Comparison of ENCODE assay signal across 8 cellular contexts in the genomic region with DNA sequence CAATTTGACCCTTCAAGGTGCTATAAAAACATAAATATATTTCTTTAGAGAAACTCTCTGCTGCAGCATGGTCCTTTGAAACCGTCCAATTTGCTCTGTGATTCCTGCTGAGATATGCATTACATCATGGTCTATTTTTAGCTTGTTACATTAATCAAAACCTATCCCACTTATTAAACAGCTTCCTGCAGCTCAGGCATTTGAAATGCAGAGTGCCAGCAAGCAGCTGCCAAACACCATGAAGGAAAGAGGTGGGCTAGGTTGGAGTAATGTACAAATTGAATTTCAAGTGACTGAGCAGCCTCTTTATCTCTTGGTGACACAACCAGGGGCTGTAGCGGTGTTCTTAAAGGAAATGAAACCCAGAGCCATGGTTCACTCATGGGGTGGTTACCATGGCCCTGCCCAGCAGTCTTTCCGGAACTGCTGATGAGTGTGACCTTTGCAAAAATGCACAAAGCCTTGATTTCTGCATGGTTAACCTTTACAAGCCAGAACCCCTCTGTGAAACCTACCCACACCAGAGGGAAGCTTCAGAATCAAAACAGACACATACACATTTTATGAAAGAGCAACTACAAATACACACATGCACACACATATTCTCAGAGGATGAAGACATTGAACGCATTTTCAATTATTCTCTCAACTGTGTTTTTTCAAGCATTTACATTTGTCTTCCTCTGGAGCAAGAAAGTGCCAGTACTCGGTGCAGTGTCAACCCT.
DNase-seq lines count a peak whose midpoint lies in the region; ATAC-seq and TF ChIP-seq lines count a peak whose summit lies in the region.

No MANE protein-coding gene starts in this region.

- in situ Hi-C loops in brain microvascular endothelial cell (cut with HindIII; ENCODE audit: low pct_ligation_motif_present, low sequenced_read_pairs), result no loop called here
- in situ Hi-C loops in HAP-1 (cut with MboI; ENCODE audit: low sequenced_read_pairs), result no loop called here

- DNase-seq in CD1c-positive myeloid dendritic cell (ENCODE audit: extremely low spot score), result peak; percentile 86
- peak; percentile 42 for DNase-seq in NCI-H2196 treated with DMSO at 0.1 percent for 48 hours (lab: John Stamatoyannopoulos, UW; ENCODE audit: unreplicated experiment)
- peak; percentile 3 for DNase-seq in brain microvascular endothelial cell
- peak; percentile 43 for DNase-seq in retinal pigment epithelial cell (ENCODE audit: low read depth)
- DNase-seq in DMS114 treated with DMSO at 0.1 percent for 48 hours (lab: John Stamatoyannopoulos, UW; ENCODE audit: unreplicated experiment), result no peak
- no peak for DNase-seq in HAP-1 (ENCODE audit: low spot score in 2 of 2)

- H3K4me3 ChIP-seq in brain microvascular endothelial cell (ENCODE audit: low read depth, low read length) (no peak overlapping the region), retinal pigment epithelial cell (ENCODE audit: low read length) (no peak overlapping the region), HAP-1 (no peak overlapping the region)

- peak; percentile 100 for ATAC-seq in GM18867 (IDR thresholded peaks at IDR 0.05; ENCODE audit: unreplicated experiment)
- ATAC-seq in HG02973 (IDR thresholded peaks at IDR 0.05; ENCODE audit: unreplicated experiment), result peak; percentile 98

- no peak overlapping the region for H3K27ac ChIP-seq in brain microvascular endothelial cell

- TF ChIP-seq CTCF in brain microvascular endothelial cell (IDR thresholded peaks at IDR 0.05; ENCODE audit: low read depth, low read length, missing control alignments) (no peak), retinal pigment epithelial cell (conservative IDR thresholded peaks at IDR 0.05; ENCODE audit: low read depth, low read length) (no peak)

- H3K36me3 ChIP-seq in brain microvascular endothelial cell (replicated peaks) (no peaks in the 10 kb centered on the region), HAP-1 (replicated peaks) (no peaks in the 10 kb centered on the region)

- peaks cover 26% of the 10 kb centered on the region for H3K4me1 ChIP-seq in HAP-1

- no peaks in the 10 kb centered on the region for H3K9me3 ChIP-seq in HAP-1

- no peaks in the 10 kb centered on the region for H3K27me3 ChIP-seq in brain microvascular endothelial cell (replicated peaks)
- H3K27me3 ChIP-seq in HAP-1 (ENCODE audit: low read depth), result no peaks in the 10 kb centered on the region

Comparison
In these comparisons a context has a peak if more than half of its experiments do, and no peak if none do; other contexts are left out.
1. DNase-seq: peak in CD1c-positive myeloid dendritic cell (single experiment), NCI-H2196 treated with DMSO at 0.1 percent for 48 hours (single experiment), brain microvascular endothelial cell (single experiment) and retinal pigment epithelial cell (single experiment); none in DMS114 treated with DMSO at 0.1 percent for 48 hours (single experiment) and HAP-1 (0 of 2).